25 cellular contexts compared by ENCODE assay signal in genomic region chr5:99243111-99243510, GRCh38.
DNase-seq lines count a peak whose midpoint lies in the region; ATAC-seq and TF ChIP-seq lines count a peak whose summit lies in the region.
"Had no signal": no experiment of that assay in that cellular context is flagged by ENCODE, and none has a peak within 500 bp of the region (broad histone marks: within the 10 kb centered on the region; RNA-seq: fewer than 3 reads in every experiment).

No MANE protein-coding gene starts in this region.

- CTCF ChIA-PET in activated CD8-positive, alpha-beta memory T cell treated with anti-CD3 and anti-CD28 coated beads, Interleukin-2, amount 10 ng/mL, durations not matched to agents 7 days and 5 days (lab: Charles Lee) = no interaction called here

- H3K36me3 Mint-ChIP-seq in endodermal cell (ENCODE audit: low read depth) = no peaks in the 10 kb centered on the region
- H3K36me3 Mint-ChIP-seq in activated CD8-positive, alpha-beta memory T cell treated with anti-CD3 and anti-CD28 coated beads, Interleukin-2, amount 10 ng/mL, durations not matched to agents 7 days and 5 days = no peaks in the 10 kb centered on the region
- H3K36me3 Mint-ChIP-seq: CD14-positive monocyte; CD8-positive, alpha-beta memory T cell; IgD-negative memory B cell had no signal

- H3K27ac ChIP-seq in endodermal cell (ENCODE audit: low read depth, low read length) = no peak overlapping the region
- H3K27ac ChIP-seq: HL-60, KMS-11, SJSA1 had no signal

- no peaks in the 10 kb centered on the region for H3K27me3 ChIP-seq in endodermal cell (ENCODE audit: control insufficient read depth, insufficient read depth, low read length, poor library complexity, severe bottlenecking)
- H3K27me3 ChIP-seq: SJSA1 had no signal

- H3K36me3 ChIP-seq in endodermal cell (ENCODE audit: control insufficient read depth, insufficient read depth, low read length) = no peaks in the 10 kb centered on the region
- H3K36me3 ChIP-seq: SJSA1 had no signal

- in situ Hi-C loops in SK-MEL-5 (cut with HindIII; ENCODE audit: low pct_unique_long_range_greater_than_20kb, low sequenced_read_pairs) = no loop called here

- H3K9me3 Mint-ChIP-seq in endodermal cell = no peaks in the 10 kb centered on the region
- no peaks in the 10 kb centered on the region for H3K9me3 Mint-ChIP-seq in activated CD8-positive, alpha-beta memory T cell treated with anti-CD3 and anti-CD28 coated beads, Interleukin-2, amount 10 ng/mL, durations not matched to agents 7 days and 5 days (ENCODE audit: low read depth)

- TF ChIP-seq CTCF in endodermal cell (conservative IDR thresholded peaks at IDR 0.05) = no peak

- peaks cover 46% of the 10 kb centered on the region for H3K4me1 Mint-ChIP-seq in endodermal cell
- no peaks in the 10 kb centered on the region for H3K4me1 Mint-ChIP-seq in activated CD8-positive, alpha-beta memory T cell treated with anti-CD3 and anti-CD28 coated beads, Interleukin-2, amount 10 ng/mL, durations not matched to agents 7 days and 5 days
- H3K4me1 Mint-ChIP-seq: CD14-positive monocyte had no signal

- ATAC-seq in HG03520 (IDR thresholded peaks at IDR 0.05; ENCODE audit: unreplicated experiment) = no peak
- no peak for ATAC-seq in activated CD8-positive, alpha-beta memory T cell treated with anti-CD3 and anti-CD28 coated beads, Interleukin-2, amount 10 ng/mL, durations not matched to agents 7 days and 5 days
- ATAC-seq: HCT116 had no signal

- DNase-seq in H4 (ENCODE audit: low spot score) = peak; percentile 17
- DNase-seq in SK-MEL-5 (ENCODE audit: low read depth, low spot score) = peak; percentile 66
- peak; percentile 14 for DNase-seq in left kidney (ENCODE audit: low read depth, low spot score)
- DNase-seq in endodermal cell = no peak
- DNase-seq in NCI-H748 (lab: John Stamatoyannopoulos, UW; ENCODE audit: unreplicated experiment) = no peak
- no peak for DNase-seq in activated CD8-positive, alpha-beta memory T cell treated with anti-CD3 and anti-CD28 coated beads, Interleukin-2, amount 10 ng/mL, durations not matched to agents 7 days and 5 days
- DNase-seq: Calu3; CD8-positive, alpha-beta memory T cell; DMS153; MM.1S; NCI-H1048; NCI-H1417 treated with DMSO at 0.1 percent for 48 hours; NCI-H1694 treated with DMSO at 0.1 percent for 48 hours; NCI-H2107; NCI-H446 treated with DMSO at 0.1 percent for 48 hours; NCI-H526; Right ventricle myocardium superior; RPMI8226 had no signal

- 61 to 100% methylated on average over 1 of the region's 1 CpG for WGBS in endodermal cell (ENCODE audit: insufficient coverage in 1 of 2, insufficient read length in 1 of 2), 2 experiments

- no peaks in the 10 kb centered on the region for H3K9me3 ChIP-seq in endodermal cell (ENCODE audit: control insufficient read depth, low read length)
- H3K9me3 ChIP-seq: SJSA1 had no signal

- H3K4me3 Mint-ChIP-seq in endodermal cell = no peak overlapping the region
- H3K4me3 Mint-ChIP-seq in activated CD8-positive, alpha-beta memory T cell treated with anti-CD3 and anti-CD28 coated beads, Interleukin-2, amount 10 ng/mL, durations not matched to agents 7 days and 5 days = no peak overlapping the region
- H3K4me3 Mint-ChIP-seq: CD14-positive monocyte; CD8-positive, alpha-beta memory T cell; IgD-negative memory B cell had no signal

- no peak overlapping the region for H3K27ac Mint-ChIP-seq in endodermal cell
- H3K27ac Mint-ChIP-seq in activated CD8-positive, alpha-beta memory T cell treated with anti-CD3 and anti-CD28 coated beads, Interleukin-2, amount 10 ng/mL, durations not matched to agents 7 days and 5 days = no peak overlapping the region
- H3K27ac Mint-ChIP-seq: CD14-positive monocyte; CD8-positive, alpha-beta memory T cell; IgD-negative memory B cell had no signal

- no peak overlapping the region for H3K4me3 ChIP-seq in endodermal cell (ENCODE audit: low read length)
- H3K4me3 ChIP-seq: SJSA1 had no signal

- H3K9ac ChIP-seq in endodermal cell (ENCODE audit: extremely low read depth, low read length, poor library complexity, severe bottlenecking) = no peak overlapping the region
- H3K9ac ChIP-seq: KMS-11 had no signal

- peaks cover 29% of the 10 kb centered on the region for H3K4me1 ChIP-seq in endodermal cell (ENCODE audit: control insufficient read depth, insufficient read depth, low read length)
- H3K4me1 ChIP-seq: SJSA1 had no signal

- no peaks in the 10 kb centered on the region for H3K27me3 Mint-ChIP-seq in endodermal cell (ENCODE audit: insufficient read depth)
- no peaks in the 10 kb centered on the region for H3K27me3 Mint-ChIP-seq in activated CD8-positive, alpha-beta memory T cell treated with anti-CD3 and anti-CD28 coated beads, Interleukin-2, amount 10 ng/mL, durations not matched to agents 7 days and 5 days
- H3K27me3 Mint-ChIP-seq: CD8-positive, alpha-beta memory T cell; IgD-negative memory B cell had no signal

Comparison
In these comparisons a context has a peak if more than half of its experiments do, and no peak if none do; other contexts are left out.
1. DNase-seq: peak in H4 (single experiment), SK-MEL-5 (single experiment) and left kidney (single experiment); none in endodermal cell (single experiment), NCI-H748 (single experiment) and activated CD8-positive, alpha-beta memory T cell treated with anti-CD3 and anti-CD28 coated beads, Interleukin-2, amount 10 ng/mL, durations not matched to agents 7 days and 5 days (single experiment).